Comparison of ENCODE assay signal across 25 cellular contexts in genomic region chr2:206832886-206833285, GRCh38.
DNase-seq lines count a peak whose midpoint lies in the region; ATAC-seq and TF ChIP-seq lines count a peak whose summit lies in the region.
"Had no signal": no experiment of that assay in that cellular context is flagged by ENCODE, and none has a peak within 500 bp of the region (broad histone marks: within the 10 kb centered on the region; RNA-seq: fewer than 3 reads in every experiment).

No MANE protein-coding gene starts in this region.

- H3K27ac ChIP-seq in heart right ventricle: no peak overlapping the region
- H3K27ac ChIP-seq: coronary artery, KMS-11, tibial artery had no signal

- H3K9me3 ChIP-seq in heart right ventricle: peaks cover 0 to 21% (median 9%) of the 10 kb centered on the region in 11 donors

- ATAC-seq in Right ventricle myocardium superior (ENCODE audit: poor library complexity): peak; percentile 38
- ATAC-seq in heart right ventricle: no peak
- ATAC-seq: left colon had no signal

- H3K36me3 ChIP-seq in heart right ventricle: no peaks in the 10 kb centered on the region
- H3K36me3 ChIP-seq: esophagus squamous epithelium had no signal

- H3K27me3 ChIP-seq in heart right ventricle: no peaks in the 10 kb centered on the region
- H3K27me3 ChIP-seq: esophagus squamous epithelium, tibial artery had no signal

- intact Hi-C loops in Right ventricle myocardium superior (cut with DNase I) (no loop called here), heart right ventricle (cut with DNase I) (no loop called here)

- no peaks in the 10 kb centered on the region for H3K4me1 ChIP-seq in heart right ventricle
- H3K4me1 ChIP-seq: esophagus squamous epithelium, tibial artery had no signal

- WGBS in heart right ventricle, 2 donors: 68 to 81% methylated on average over 2 of the region's 2 CpGs

- DNase-seq in Right ventricle myocardium superior: no peak
- DNase-seq in heart right ventricle: no peak
- DNase-seq in SIG-M5 treated with dmso at 0.1 percent for 504 hours (lab: John Stamatoyannopoulos, UW; ENCODE audit: unreplicated experiment): peak; percentile 63
- peak; percentile 3 for DNase-seq in fibroblast of gingiva (ENCODE audit: low read depth)
- no peak for DNase-seq in NCI-H2081 treated with DMSO at 0.1 percent for 48 hours (lab: John Stamatoyannopoulos, UW)
- DNase-seq in ecto neural progenitor cell (ENCODE audit: low spot score): no peak
- DNase-seq in NCI-H2029 treated with DMSO at 0.1 percent for 48 hours (lab: John Stamatoyannopoulos, UW): no peak
- DNase-seq in activated naive CD4-positive, alpha-beta T cell (lab: John Stamatoyannopoulos, UW): no peak
- DNase-seq: activated CD4-positive, alpha-beta T cell treated with anti-CD3 and anti-CD28 coated beads for 48 hours; activated naive CD4-positive, alpha-beta T cell treated with Interleukin-2 at 50 U/mL for 16 hours; activated T-cell treated with anti-CD3 and anti-CD28 coated beads, Interleukin-2, amount 50 U/mL, for 48 hours; amniotic stem cell; DMS53; esophagus squamous epithelium; head of caudate nucleus; left colon; NCI-H1105 treated with DMSO at 0.1 percent for 48 hours; NCI-H2029; NCI-H345; NCI-H748 treated with DMSO at 0.1 percent for 48 hours; SHP77 treated with DMSO at 0.1 percent for 48 hours; stimulated activated CD4-positive, alpha-beta T cell treated with anti-CD3 and anti-CD28 coated beads, Interleukin-15, amount 100 ng/mL, for 24 hours; tibial artery had no signal

- no peak overlapping the region for H3K4me3 ChIP-seq in heart right ventricle
- H3K4me3 ChIP-seq: coronary artery, esophagus squamous epithelium, tibial artery had no signal

- no peak for TF ChIP-seq CTCF in heart right ventricle (IDR thresholded peaks at IDR 0.05)

Comparison
In these comparisons a context has a peak if more than half of its experiments do, and no peak if none do; other contexts are left out.
1. DNase-seq: peak in SIG-M5 treated with dmso at 0.1 percent for 504 hours (single experiment) and fibroblast of gingiva (single experiment); none in Right ventricle myocardium superior (single experiment), heart right ventricle (0 of 2), NCI-H2081 treated with DMSO at 0.1 percent for 48 hours (single experiment), ecto neural progenitor cell (single experiment), NCI-H2029 treated with DMSO at 0.1 percent for 48 hours (single experiment) and activated naive CD4-positive, alpha-beta T cell (0 of 4).